8 cellular contexts compared by ENCODE assay signal in the genomic region with DNA sequence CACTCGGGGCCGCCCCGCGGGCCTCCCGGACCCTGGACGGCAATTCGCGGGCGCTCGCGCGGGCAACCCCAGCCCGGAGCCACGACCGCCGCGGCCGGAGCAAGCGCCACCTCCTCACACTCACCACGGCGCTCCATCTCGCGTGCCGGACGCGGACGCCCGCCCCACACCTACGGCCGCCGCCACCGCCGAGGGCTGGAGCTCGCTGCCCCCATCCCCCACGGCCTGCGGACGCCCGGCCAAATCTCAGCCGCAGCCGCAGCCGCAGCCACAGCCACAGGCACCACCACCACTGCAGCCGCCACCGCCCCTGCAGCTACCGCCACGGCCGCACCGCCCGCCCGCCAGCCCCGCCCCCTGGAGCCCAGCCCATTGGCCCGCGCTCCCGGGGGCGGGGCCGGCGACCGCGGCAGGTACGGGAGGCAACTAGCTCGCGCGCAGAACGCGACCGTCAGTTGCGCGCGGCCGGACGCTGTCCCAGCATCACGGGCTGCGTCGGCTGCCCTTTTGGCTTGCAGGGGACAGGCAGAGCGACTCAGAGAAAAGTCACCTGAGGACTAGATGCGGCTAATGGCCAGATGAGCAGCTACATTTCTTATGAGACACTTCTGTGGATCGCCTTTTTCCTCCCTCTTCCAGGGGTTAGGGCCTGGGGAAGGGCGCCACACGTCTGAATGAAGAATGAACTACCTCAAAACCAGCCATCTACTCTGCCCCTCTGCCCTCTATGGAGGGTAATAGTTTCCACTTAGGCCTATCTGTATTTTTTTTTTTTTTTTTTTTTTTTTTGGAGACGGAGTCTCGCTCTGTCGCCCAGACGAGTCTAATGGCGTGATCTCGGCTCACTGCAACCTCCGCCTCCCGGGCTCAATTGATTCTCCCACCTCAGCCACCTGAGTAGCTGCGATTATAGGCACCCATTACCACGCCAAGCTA. TPM values are rescaled to one million over a fixed set of nuclear protein-coding genes. Genes with fewer than 3 reads are reported as not detected.
DNase-seq lines count a peak whose midpoint lies in the region; ATAC-seq, FAIRE-seq and TF ChIP-seq lines count a peak whose summit lies in the region.

A gene with protein sequence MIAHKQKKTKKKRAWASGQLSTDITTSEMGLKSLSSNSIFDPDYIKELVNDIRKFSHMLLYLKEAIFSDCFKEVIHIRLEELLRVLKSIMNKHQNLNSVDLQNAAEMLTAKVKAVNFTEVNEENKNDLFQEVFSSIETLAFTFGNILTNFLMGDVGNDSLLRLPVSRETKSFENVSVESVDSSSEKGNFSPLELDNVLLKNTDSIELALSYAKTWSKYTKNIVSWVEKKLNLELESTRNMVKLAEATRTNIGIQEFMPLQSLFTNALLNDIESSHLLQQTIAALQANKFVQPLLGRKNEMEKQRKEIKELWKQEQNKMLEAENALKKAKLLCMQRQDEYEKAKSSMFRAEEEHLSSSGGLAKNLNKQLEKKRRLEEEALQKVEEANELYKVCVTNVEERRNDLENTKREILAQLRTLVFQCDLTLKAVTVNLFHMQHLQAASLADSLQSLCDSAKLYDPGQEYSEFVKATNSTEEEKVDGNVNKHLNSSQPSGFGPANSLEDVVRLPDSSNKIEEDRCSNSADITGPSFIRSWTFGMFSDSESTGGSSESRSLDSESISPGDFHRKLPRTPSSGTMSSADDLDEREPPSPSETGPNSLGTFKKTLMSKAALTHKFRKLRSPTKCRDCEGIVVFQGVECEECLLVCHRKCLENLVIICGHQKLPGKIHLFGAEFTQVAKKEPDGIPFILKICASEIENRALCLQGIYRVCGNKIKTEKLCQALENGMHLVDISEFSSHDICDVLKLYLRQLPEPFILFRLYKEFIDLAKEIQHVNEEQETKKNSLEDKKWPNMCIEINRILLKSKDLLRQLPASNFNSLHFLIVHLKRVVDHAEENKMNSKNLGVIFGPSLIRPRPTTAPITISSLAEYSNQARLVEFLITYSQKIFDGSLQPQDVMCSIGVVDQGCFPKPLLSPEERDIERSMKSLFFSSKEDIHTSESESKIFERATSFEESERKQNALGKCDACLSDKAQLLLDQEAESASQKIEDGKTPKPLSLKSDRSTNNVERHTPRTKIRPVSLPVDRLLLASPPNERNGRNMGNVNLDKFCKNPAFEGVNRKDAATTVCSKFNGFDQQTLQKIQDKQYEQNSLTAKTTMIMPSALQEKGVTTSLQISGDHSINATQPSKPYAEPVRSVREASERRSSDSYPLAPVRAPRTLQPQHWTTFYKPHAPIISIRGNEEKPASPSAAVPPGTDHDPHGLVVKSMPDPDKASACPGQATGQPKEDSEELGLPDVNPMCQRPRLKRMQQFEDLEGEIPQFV (minus strand): TSS at position 294 of the 936 bp plus-strand sequence. CDS start 5,973 bp downstream, outside the sequence.

- intact Hi-C loops in kidney (cut with DNase I) = no loop called here

- peak; percentile 89 for DNase-seq in DMS53 treated with DMSO at 0.1 percent for 48 hours (lab: John Stamatoyannopoulos, UW; ENCODE audit: unreplicated experiment)
- peak; percentile 55 for DNase-seq in LHCN-M2 (ENCODE audit: low read depth)
- peak; percentile 7 to 16 (median 16) for DNase-seq in T-helper 17 cell
- peak; percentile 16 for DNase-seq in central memory CD4-positive, alpha-beta T cell
- peak; percentile 96 for DNase-seq in kidney
- peak; percentile 16 to 55 (median 31) for DNase-seq in stimulated activated CD4-positive, alpha-beta T cell treated with anti-CD3 and anti-CD28 coated beads, Interleukin-12 subunit alpha, Interleukin-12 subunit beta, amount 100 ng/mL, for 48 hours (ENCODE audit: low read depth in 2 of 3, low spot score in 1 of 3)
- no peak for DNase-seq in inferior parietal cortex (ENCODE audit: extremely low spot score)

- no peak for TF ChIP-seq CTCF in kidney (IDR thresholded peaks at IDR 0.05; ENCODE audit: borderline replicate concordance, extremely low read depth, insufficient read depth)

- H3K4me1 Mint-ChIP-seq in T-helper 17 cell = peaks cover 11% of the 10 kb centered on the region

- peak within 1 kb of the TSS; percentile 87 to 94 for H3K9ac ChIP-seq in kidney (ENCODE audit: low read length in 2 of 2)

- H3K36me3 ChIP-seq in kidney (ENCODE audit: control insufficient read depth in 1 of 2, insufficient read depth in 2 of 2, low read length in 2 of 2) = no peaks in the 10 kb centered on the region

- peak within 1 kb of the TSS; percentile 77 to 98 for H3K4me3 ChIP-seq in kidney (ENCODE audit: low read length in 2 of 2)

- H3K9me3 ChIP-seq in T-helper 17 cell (ENCODE audit: control insufficient read depth, low read length, poor library complexity, severe bottlenecking) (no peaks in the 10 kb centered on the region), kidney (ENCODE audit: control insufficient read depth in 1 of 2, low read length in 2 of 2) (no peaks in the 10 kb centered on the region)

- peaks cover 4% of the 10 kb centered on the region for H3K36me3 Mint-ChIP-seq in T-helper 17 cell (ENCODE audit: low read depth)

- H3K27ac Mint-ChIP-seq in T-helper 17 cell = no peak within 1 kb of the TSS

- peak; percentile 88 for ATAC-seq in GM21723 (IDR thresholded peaks at IDR 0.05; ENCODE audit: unreplicated experiment)
- peak; percentile 81 for ATAC-seq in T-helper 17 cell

- FAIRE-seq in kidney (lab: Jason Lieb, UNC) = no peak

- peak within 1 kb of the TSS; percentile 91 to 96 for H3K27ac ChIP-seq in kidney (ENCODE audit: low read depth in 2 of 2, low read length in 2 of 2)

- peaks cover 55% of the 10 kb centered on the region for H3K27me3 Mint-ChIP-seq in T-helper 17 cell

- peak within 1 kb of the TSS; percentile 83 for H3K4me3 Mint-ChIP-seq in T-helper 17 cell

- peaks cover 0 to 2% of the 10 kb centered on the region in 2 donors for H3K4me1 ChIP-seq in kidney (ENCODE audit: control insufficient read depth in 1 of 2, insufficient read depth in 1 of 2, low read depth in 1 of 2, low read length in 2 of 2)

RNA-seq across cellular contexts. Expression of the gene that starts here (rescaled TPM):
- total RNA-seq in LHCN-M2 (2014; rRNA removed) = 17.9 and 18.1 TPM in 2 replicates
- polyA plus RNA-seq in LHCN-M2 (2012) = 9.4 TPM
- total RNA-seq in T-helper 17 cell = under 1 TPM in 1 of 2 donors, not detected in 1; 0.13 TPM
- 145 TPM for total RNA-seq in kidney
- 15.9 TPM for polyA plus RNA-seq in kidney (ENCODE audit: insufficient read depth, low read depth, low replicate concordance)

Comparison
In these comparisons a context has a peak if more than half of its experiments do, and no peak if none do; other contexts are left out.
1. RNA of the gene that starts here (total RNA-seq): 145 TPM in kidney (single experiment) and 17.9 to 18.1 TPM in LHCN-M2; 0.13 TPM in T-helper 17 cell; every median in the first group is over 10 times any median in the second.
2. Peak in DNase-seq and ATAC-seq in T-helper 17 cell; RNA of the gene not detected or under 1 TPM.